ENCODE assay signal across 8 cellular contexts in the genomic region with DNA sequence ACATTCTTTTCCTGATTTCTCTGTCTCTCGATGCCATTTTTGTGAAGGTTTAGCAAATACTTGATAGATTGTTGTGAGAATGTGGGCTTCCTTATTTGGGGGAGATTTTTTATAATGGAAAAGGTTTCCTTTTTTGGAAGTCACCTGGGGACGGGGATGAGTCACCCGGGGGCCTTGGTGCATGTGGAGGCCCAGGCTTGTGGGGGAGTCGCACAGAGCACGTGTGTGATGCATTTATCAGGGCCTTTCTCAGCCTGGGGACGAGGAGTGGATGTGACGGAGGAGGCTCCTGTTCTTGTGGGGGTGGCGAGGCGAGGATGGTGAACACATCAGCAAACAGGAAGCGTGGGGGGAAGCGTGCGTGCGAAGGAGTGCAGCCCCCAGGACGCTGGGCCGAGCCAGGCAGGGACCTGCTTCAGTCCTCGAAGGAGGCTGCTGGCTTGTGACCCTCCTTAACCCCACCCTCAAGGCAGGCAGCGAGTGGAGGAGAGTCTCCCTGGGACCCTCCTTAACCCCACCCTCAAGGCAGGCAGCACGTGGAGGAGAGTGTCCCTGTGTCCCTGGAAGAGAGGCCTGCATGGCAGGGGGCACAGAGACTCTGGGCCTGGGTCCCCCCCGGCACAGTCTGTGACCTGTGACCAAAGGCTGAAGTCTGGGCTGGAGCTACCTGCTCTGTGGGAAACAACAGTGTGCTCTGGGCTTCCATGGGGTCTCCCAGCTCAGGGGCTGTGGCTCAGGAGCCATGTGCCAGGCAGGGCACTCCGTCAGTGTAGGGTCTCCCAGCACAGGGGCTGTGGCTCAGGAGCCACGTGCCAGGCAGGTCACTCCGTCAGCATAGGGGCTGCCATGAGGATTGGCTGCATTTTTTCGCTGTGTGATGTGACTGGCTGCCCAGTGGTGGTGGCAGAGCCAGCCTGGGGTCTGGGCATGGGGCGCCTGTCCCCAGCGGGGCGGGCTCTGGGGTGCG. TPM values are rescaled to one million over a fixed set of nuclear protein-coding genes. Genes with fewer than 3 reads are reported as not detected.
DNase-seq lines count a peak whose midpoint lies in the region; ATAC-seq and TF ChIP-seq lines count a peak whose summit lies in the region.

No MANE protein-coding gene starts in this region.

- peaks cover 44% of the 10 kb centered on the region for H3K4me1 Mint-ChIP-seq in activated naive CD8-positive, alpha-beta T cell treated with anti-CD3 and anti-CD28 coated beads, Interleukin-2, amount 10 ng/mL, durations not matched to agents 7 days and 5 days

- peaks cover 49 to 75% (median 75%) of the 10 kb centered on the region in 3 donors for H3K4me1 ChIP-seq in skeletal muscle tissue (ENCODE audit: control insufficient read depth in 3 of 3, insufficient read depth in 3 of 3, low read length in 3 of 3)

- DNase-seq in Daoy (ENCODE audit: low read depth) (peak; percentile 74), SW480 (ENCODE audit: low spot score) (peak; percentile 46), NCI-H524 treated with DMSO at 0.1 percent for 48 hours (lab: John Stamatoyannopoulos, UW) (no peak), globus pallidus (ENCODE audit: low spot score) (no peak), omental fat pad (ENCODE audit: low spot score) (no peak)
- DNase-seq in activated naive CD8-positive, alpha-beta T cell treated with anti-CD3 and anti-CD28 coated beads, Interleukin-2, amount 10 ng/mL, durations not matched to agents 7 days and 5 days: peak; percentile 68

- H3K4me3 Mint-ChIP-seq in activated naive CD8-positive, alpha-beta T cell treated with anti-CD3 and anti-CD28 coated beads, Interleukin-2, amount 10 ng/mL, durations not matched to agents 7 days and 5 days: peak overlapping the region; percentile 67

- no peaks in the 10 kb centered on the region for H3K27me3 ChIP-seq in skeletal muscle tissue (ENCODE audit: control insufficient read depth in 3 of 3, insufficient read depth in 3 of 3, low read length in 3 of 3)

- no peak overlapping the region for H3K4me3 ChIP-seq in skeletal muscle tissue (ENCODE audit: low read length in 3 of 3)

- peak overlapping the region; percentile 80 for H3K27ac Mint-ChIP-seq in activated naive CD8-positive, alpha-beta T cell treated with anti-CD3 and anti-CD28 coated beads, Interleukin-2, amount 10 ng/mL, durations not matched to agents 7 days and 5 days

- no peaks in the 10 kb centered on the region for H3K9me3 Mint-ChIP-seq in activated naive CD8-positive, alpha-beta T cell treated with anti-CD3 and anti-CD28 coated beads, Interleukin-2, amount 10 ng/mL, durations not matched to agents 7 days and 5 days

- peaks cover 20% of the 10 kb centered on the region for H3K36me3 Mint-ChIP-seq in activated naive CD8-positive, alpha-beta T cell treated with anti-CD3 and anti-CD28 coated beads, Interleukin-2, amount 10 ng/mL, durations not matched to agents 7 days and 5 days

- H3K27me3 Mint-ChIP-seq in activated naive CD8-positive, alpha-beta T cell treated with anti-CD3 and anti-CD28 coated beads, Interleukin-2, amount 10 ng/mL, durations not matched to agents 7 days and 5 days: no peaks in the 10 kb centered on the region

- ATAC-seq in activated naive CD8-positive, alpha-beta T cell treated with anti-CD3 and anti-CD28 coated beads, Interleukin-2, amount 10 ng/mL, durations not matched to agents 7 days and 5 days (ENCODE audit: low read depth): peak; percentile 71
- ATAC-seq in HG02623 (IDR thresholded peaks at IDR 0.05; ENCODE audit: unreplicated experiment): no peak
- ATAC-seq in omental fat pad (ENCODE audit: low FRiP score): no peak

- TF ChIP-seq CTCF in omental fat pad (IDR thresholded peaks at IDR 0.05): no peak

- peaks cover 0 to 5% (median 0%) of the 10 kb centered on the region in 3 donors for H3K36me3 ChIP-seq in skeletal muscle tissue (ENCODE audit: control insufficient read depth in 3 of 3, insufficient read depth in 3 of 3, low read length in 3 of 3)

- H3K9ac ChIP-seq in skeletal muscle tissue (ENCODE audit: low read depth in 1 of 3, low read length in 3 of 3): peak overlapping the region; percentile 33 to 69 (median 50)

- H3K9me3 ChIP-seq in skeletal muscle tissue (ENCODE audit: control insufficient read depth in 3 of 3, low read length in 3 of 3): no peaks in the 10 kb centered on the region

- POLR2A ChIA-PET in activated naive CD8-positive, alpha-beta T cell treated with anti-CD3 and anti-CD28 coated beads, Interleukin-2, amount 10 ng/mL, durations not matched to agents 7 days and 5 days (lab: Charles Lee): interaction anchor here (1.2 to 1.4 kb wide), 2 partner anchors 16 to 134 kb away, joined by 3 to 6 read pairs; no protein-coding TSS in a partner anchor

- H3K27ac ChIP-seq in skeletal muscle tissue (ENCODE audit: low read depth, low read length): peak overlapping the region; percentile 65

RNA-seq across cellular contexts. Expression of a gene that starts 57.2 kb away (rescaled TPM):
- 39.3 and 43.3 TPM in 2 replicates for total RNA-seq in Daoy (2014; rRNA removed; shearing (Covaris generic))
- 10 to 100 TPM; 75.4 to 76.3 TPM for total RNA-seq in activated naive CD8-positive, alpha-beta T cell treated with anti-CD3 and anti-CD28 coated beads, Interleukin-2, amount 10 ng/mL, durations not matched to agents 7 days and 5 days
- 16.7 TPM for total RNA-seq in skeletal muscle tissue
- 10 to 100 TPM; 29.7 to 47.0 (median 43.3) TPM for total RNA-seq in omental fat pad

Comparison
In these comparisons a context has a peak if more than half of its experiments do, and no peak if none do; other contexts are left out.
1. DNase-seq: peak in Daoy (single experiment), SW480 (single experiment) and activated naive CD8-positive, alpha-beta T cell treated with anti-CD3 and anti-CD28 coated beads, Interleukin-2, amount 10 ng/mL, durations not matched to agents 7 days and 5 days (single experiment); none in NCI-H524 treated with DMSO at 0.1 percent for 48 hours (single experiment), globus pallidus (single experiment) and omental fat pad (single experiment).